18 cellular contexts compared by ENCODE assay signal in the genomic region with DNA sequence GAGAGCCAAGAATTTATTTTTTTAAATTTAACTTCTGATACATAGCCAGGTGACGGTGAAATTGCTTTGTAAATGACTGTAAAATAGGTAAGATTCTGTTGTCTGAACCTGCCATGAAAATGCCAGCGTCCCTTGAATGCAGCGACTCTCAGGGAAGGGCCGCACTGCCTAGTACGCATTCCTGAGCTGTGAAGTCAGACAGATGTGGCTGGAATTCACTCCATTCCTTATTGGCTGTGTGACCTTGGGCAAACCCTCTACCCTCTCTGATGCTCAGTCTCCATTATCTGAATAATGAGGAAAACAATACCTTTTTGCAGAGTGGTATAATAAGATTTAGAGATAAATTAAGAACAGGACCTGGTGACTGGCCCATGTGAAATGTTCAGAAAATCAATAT.
DNase-seq lines count a peak whose midpoint lies in the region; ATAC-seq and TF ChIP-seq lines count a peak whose summit lies in the region.
"Had no signal": no experiment of that assay in that cellular context is flagged by ENCODE, and none has a peak within 500 bp of the region (broad histone marks: within the 10 kb centered on the region; RNA-seq: fewer than 3 reads in every experiment).

No MANE protein-coding gene starts in this region.

- H3K4me2 ChIP-seq in GM23338 (no peak overlapping the region), hepatocyte (no peak overlapping the region), mesendoderm (ENCODE audit: low read length) (no peak overlapping the region)
- H3K4me2 ChIP-seq: A549, SK-N-SH had no signal

- H3K9me2 ChIP-seq in GM23338 (ENCODE audit: insufficient read depth) (no peaks in the 10 kb centered on the region), hepatocyte (replicated peaks; ENCODE audit: insufficient read depth) (no peaks in the 10 kb centered on the region)
- H3K9me2 ChIP-seq: SK-N-SH had no signal

- H3K4me1 ChIP-seq in GM23338 (ENCODE audit: insufficient read depth) (peaks cover 5% of the 10 kb centered on the region; the same call in 1 of the 2 replicates), hepatocyte (ENCODE audit: insufficient read depth) (peaks cover 6% of the 10 kb centered on the region), mesendoderm (ENCODE audit: control insufficient read depth, low read depth, low read length) (peaks cover 17% of the 10 kb centered on the region), vagina (no peaks in the 10 kb centered on the region)
- H3K4me1 ChIP-seq: A549 had no signal

- H4K8ac ChIP-seq in mesendoderm (ENCODE audit: low read depth, low read length) = no peak overlapping the region

- no peaks in the 10 kb centered on the region for H3K9me3 ChIP-seq in hepatocyte (ENCODE audit: low read depth)
- no peaks in the 10 kb centered on the region for H3K9me3 ChIP-seq in vagina
- H3K9me3 ChIP-seq: A549, SK-N-SH had no signal

- no peaks in the 10 kb centered on the region for H3K9me3 Mint-ChIP-seq in GM23338

- no peaks in the 10 kb centered on the region for H3F3A ChIP-seq in GM23338 (replicated peaks; ENCODE audit: low read depth)

- intact Hi-C loops in vagina (cut with DNase I) = no loop called here

- no peak for TF ChIP-seq POLR2A in vagina (IDR thresholded peaks at IDR 0.05)

- H3K36me3 ChIP-seq in GM23338 (ENCODE audit: insufficient read depth) (no peaks in the 10 kb centered on the region), hepatocyte (replicated peaks; ENCODE audit: insufficient read depth, low read depth) (no peaks in the 10 kb centered on the region), mesendoderm (ENCODE audit: control insufficient read depth, insufficient read depth, low read length) (no peaks in the 10 kb centered on the region), vagina (no peaks in the 10 kb centered on the region)

- H3K36me3 Mint-ChIP-seq in GM23338 (ENCODE audit: low read depth) = no peaks in the 10 kb centered on the region; the same call in 2 of the 3 replicates

- no peak overlapping the region for H3K27ac ChIP-seq in GM23338 (ENCODE audit: low read depth)
- peak overlapping the region; percentile 50 for H3K27ac ChIP-seq in hepatocyte
- no peak overlapping the region for H3K27ac ChIP-seq in mesendoderm (ENCODE audit: low read depth, low read length)
- no peak overlapping the region for H3K27ac ChIP-seq in vagina
- H3K27ac ChIP-seq: A549, C4-2B had no signal

- 72% methylated on average over 5 of the region's 5 CpGs for WGBS in hepatocyte (ENCODE audit: low lambda C conversion rate, missing lambda C conversion rate)
- WGBS in mesendoderm (ENCODE audit: extremely low coverage, insufficient coverage, low lambda C conversion rate) = no CpG with 5 or more reads among the region's 5 CpGs

- peak overlapping the region; percentile 87 for H3K4ac ChIP-seq in mesendoderm (ENCODE audit: low read depth, low read length)

- no peak overlapping the region for H4K5ac ChIP-seq in mesendoderm (ENCODE audit: low read length)

- H3K27me3 ChIP-seq in GM23338 (ENCODE audit: insufficient read depth) = no peaks in the 10 kb centered on the region
- H3K27me3 ChIP-seq in hepatocyte = no peaks in the 10 kb centered on the region
- no peaks in the 10 kb centered on the region for H3K27me3 ChIP-seq in mesendoderm (ENCODE audit: insufficient read depth, low read length, poor library complexity)
- H3K27me3 ChIP-seq in vagina = no peaks in the 10 kb centered on the region

- peak; percentile 65 for DNase-seq in GM23338 (ENCODE audit: low spot score)
- peak; percentile 6 for DNase-seq in SW480 (ENCODE audit: low spot score)
- DNase-seq in hepatocyte (ENCODE audit: low spot score) = peak; percentile 39
- peak; percentile 89 for DNase-seq in mesendoderm
- DNase-seq in AG20443 (ENCODE audit: low spot score) = no peak
- DNase-seq in NCI-H2171 treated with DMSO at 0.1 percent for 48 hours (lab: John Stamatoyannopoulos, UW) = no peak
- DNase-seq in vagina (ENCODE audit: extremely low spot score in 2 of 2) = no peak
- DNase-seq in NCI-H748 treated with DMSO at 0.1 percent for 48 hours (lab: John Stamatoyannopoulos, UW) = no peak
- DNase-seq: DMS 273 treated with DMSO at 0.1 percent for 48 hours, Karpas-422, NCI-H2029, NCI-H2171, NCI-H510A, NCI-H82, SHP77, SK-N-SH had no signal

- no peaks in the 10 kb centered on the region for H3K79me1 ChIP-seq in mesendoderm (ENCODE audit: low read length)

- H3K4me1 Mint-ChIP-seq in GM23338 = peaks cover 8% of the 10 kb centered on the region

- H2BK120ac ChIP-seq in mesendoderm (ENCODE audit: low read depth, low read length) = peak overlapping the region; percentile 23

- no peaks in the 10 kb centered on the region for H3K79me2 ChIP-seq in GM23338 (replicated peaks; ENCODE audit: insufficient read depth)
- no peaks in the 10 kb centered on the region for H3K79me2 ChIP-seq in hepatocyte
- no peaks in the 10 kb centered on the region for H3K79me2 ChIP-seq in mesendoderm (ENCODE audit: control insufficient read depth, insufficient read depth, low read length)

- no peak overlapping the region for H3K4me3 Mint-ChIP-seq in GM23338

- H3K4me3 ChIP-seq in GM23338 (no peak overlapping the region), hepatocyte (no peak overlapping the region), mesendoderm (ENCODE audit: low read length) (no peak overlapping the region), vagina (no peak overlapping the region)
- H3K4me3 ChIP-seq: A549 had no signal

- no peak overlapping the region for H2AFZ ChIP-seq in GM23338
- no peak overlapping the region for H2AFZ ChIP-seq in hepatocyte

- no peak overlapping the region for H3K18ac ChIP-seq in mesendoderm (ENCODE audit: low read length)

- peaks cover 2% of the 10 kb centered on the region for H3K27me3 Mint-ChIP-seq in GM23338 (ENCODE audit: insufficient read depth, low read depth, poor library complexity)

- H3K23ac ChIP-seq in mesendoderm (ENCODE audit: low read length) = no peak overlapping the region

- H3K9ac ChIP-seq in mesendoderm (ENCODE audit: low read length) = no peak overlapping the region
- H3K9ac ChIP-seq: SK-N-SH had no signal

- no peak for TF ChIP-seq CTCF in GM23338 (conservative IDR thresholded peaks at IDR 0.05; ENCODE audit: low read depth in 2 of 2)
- TF ChIP-seq CTCF in hepatocyte (IDR thresholded peaks at IDR 0.05; ENCODE audit: poor library complexity) = no peak
- TF ChIP-seq CTCF in vagina (IDR thresholded peaks at IDR 0.05) = no peak

- ATAC-seq in GM23338 = peak; percentile 73
- ATAC-seq: A549 had no signal

- no peak overlapping the region for H3K27ac Mint-ChIP-seq in GM23338

- H2BK15ac ChIP-seq in mesendoderm (replicated peaks; ENCODE audit: low read depth) = no peak overlapping the region

- H4K20me1 ChIP-seq in GM23338 (replicated peaks; ENCODE audit: insufficient read depth) (no peaks in the 10 kb centered on the region), hepatocyte (ENCODE audit: insufficient read depth, poor library complexity, severe bottlenecking) (no peaks in the 10 kb centered on the region)

- H3K56ac ChIP-seq in mesendoderm (ENCODE audit: low read length) = peak overlapping the region; percentile 31

- H2AK5ac ChIP-seq in mesendoderm (ENCODE audit: low read length) = peak overlapping the region; percentile 83

- peak overlapping the region; percentile 35 for H2BK5ac ChIP-seq in mesendoderm (ENCODE audit: low read length)

TF ChIP-seq in GM23338, 12 proteins besides CTCF, POLR2A, EP300 and RAD21 (continues in another document):
- TF ChIP-seq NANOG (IDR thresholded peaks at IDR 0.05; ENCODE audit: borderline replicate concordance) (no peak), EZH2phosphoT487 (IDR thresholded peaks at IDR 0.05; ENCODE audit: unreplicated experiment) (no peak), ZNF331 (CRISPR knock-in tag; IDR thresholded peaks at IDR 0.05; ENCODE audit: low read depth) (no peak), STAT1 (IDR thresholded peaks at IDR 0.05; ENCODE audit: unreplicated experiment) (no peak), CREB1 (CRISPR knock-in tag; IDR thresholded peaks at IDR 0.05; ENCODE audit: low read depth) (no peak), JUNB (IDR thresholded peaks at IDR 0.05; ENCODE audit: unreplicated experiment) (no peak), POLR2AphosphoS5 (IDR thresholded peaks at IDR 0.05; ENCODE audit: low read depth) (no peak), ZNF114 (CRISPR knock-in tag; IDR thresholded peaks at IDR 0.05) (no peak), EZH2 (IDR thresholded peaks at IDR 0.05; ENCODE audit: low read depth, unreplicated experiment) (no peak)
- TF ChIP-seq, protein P1, sequence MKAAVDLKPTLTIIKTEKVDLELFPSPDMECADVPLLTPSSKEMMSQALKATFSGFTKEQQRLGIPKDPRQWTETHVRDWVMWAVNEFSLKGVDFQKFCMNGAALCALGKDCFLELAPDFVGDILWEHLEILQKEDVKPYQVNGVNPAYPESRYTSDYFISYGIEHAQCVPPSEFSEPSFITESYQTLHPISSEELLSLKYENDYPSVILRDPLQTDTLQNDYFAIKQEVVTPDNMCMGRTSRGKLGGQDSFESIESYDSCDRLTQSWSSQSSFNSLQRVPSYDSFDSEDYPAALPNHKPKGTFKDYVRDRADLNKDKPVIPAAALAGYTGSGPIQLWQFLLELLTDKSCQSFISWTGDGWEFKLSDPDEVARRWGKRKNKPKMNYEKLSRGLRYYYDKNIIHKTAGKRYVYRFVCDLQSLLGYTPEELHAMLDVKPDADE (IDR thresholded peaks at IDR 0.05) = no peak
- TF ChIP-seq, protein P2, sequence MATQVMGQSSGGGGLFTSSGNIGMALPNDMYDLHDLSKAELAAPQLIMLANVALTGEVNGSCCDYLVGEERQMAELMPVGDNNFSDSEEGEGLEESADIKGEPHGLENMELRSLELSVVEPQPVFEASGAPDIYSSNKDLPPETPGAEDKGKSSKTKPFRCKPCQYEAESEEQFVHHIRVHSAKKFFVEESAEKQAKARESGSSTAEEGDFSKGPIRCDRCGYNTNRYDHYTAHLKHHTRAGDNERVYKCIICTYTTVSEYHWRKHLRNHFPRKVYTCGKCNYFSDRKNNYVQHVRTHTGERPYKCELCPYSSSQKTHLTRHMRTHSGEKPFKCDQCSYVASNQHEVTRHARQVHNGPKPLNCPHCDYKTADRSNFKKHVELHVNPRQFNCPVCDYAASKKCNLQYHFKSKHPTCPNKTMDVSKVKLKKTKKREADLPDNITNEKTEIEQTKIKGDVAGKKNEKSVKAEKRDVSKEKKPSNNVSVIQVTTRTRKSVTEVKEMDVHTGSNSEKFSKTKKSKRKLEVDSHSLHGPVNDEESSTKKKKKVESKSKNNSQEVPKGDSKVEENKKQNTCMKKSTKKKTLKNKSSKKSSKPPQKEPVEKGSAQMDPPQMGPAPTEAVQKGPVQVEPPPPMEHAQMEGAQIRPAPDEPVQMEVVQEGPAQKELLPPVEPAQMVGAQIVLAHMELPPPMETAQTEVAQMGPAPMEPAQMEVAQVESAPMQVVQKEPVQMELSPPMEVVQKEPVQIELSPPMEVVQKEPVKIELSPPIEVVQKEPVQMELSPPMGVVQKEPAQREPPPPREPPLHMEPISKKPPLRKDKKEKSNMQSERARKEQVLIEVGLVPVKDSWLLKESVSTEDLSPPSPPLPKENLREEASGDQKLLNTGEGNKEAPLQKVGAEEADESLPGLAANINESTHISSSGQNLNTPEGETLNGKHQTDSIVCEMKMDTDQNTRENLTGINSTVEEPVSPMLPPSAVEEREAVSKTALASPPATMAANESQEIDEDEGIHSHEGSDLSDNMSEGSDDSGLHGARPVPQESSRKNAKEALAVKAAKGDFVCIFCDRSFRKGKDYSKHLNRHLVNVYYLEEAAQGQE (IDR thresholded peaks at IDR 0.05; ENCODE audit: unreplicated experiment) = no peak

Comparison
In these comparisons a context has a peak if more than half of its experiments do, and no peak if none do; other contexts are left out.
1. DNase-seq: peak in GM23338 (single experiment), SW480 (single experiment), hepatocyte (single experiment) and mesendoderm (single experiment); none in AG20443 (single experiment), NCI-H2171 treated with DMSO at 0.1 percent for 48 hours (single experiment), vagina (0 of 2) and NCI-H748 treated with DMSO at 0.1 percent for 48 hours (single experiment).